Comparison of ENCODE assay signal across 1 cellular context in the genomic region with DNA sequence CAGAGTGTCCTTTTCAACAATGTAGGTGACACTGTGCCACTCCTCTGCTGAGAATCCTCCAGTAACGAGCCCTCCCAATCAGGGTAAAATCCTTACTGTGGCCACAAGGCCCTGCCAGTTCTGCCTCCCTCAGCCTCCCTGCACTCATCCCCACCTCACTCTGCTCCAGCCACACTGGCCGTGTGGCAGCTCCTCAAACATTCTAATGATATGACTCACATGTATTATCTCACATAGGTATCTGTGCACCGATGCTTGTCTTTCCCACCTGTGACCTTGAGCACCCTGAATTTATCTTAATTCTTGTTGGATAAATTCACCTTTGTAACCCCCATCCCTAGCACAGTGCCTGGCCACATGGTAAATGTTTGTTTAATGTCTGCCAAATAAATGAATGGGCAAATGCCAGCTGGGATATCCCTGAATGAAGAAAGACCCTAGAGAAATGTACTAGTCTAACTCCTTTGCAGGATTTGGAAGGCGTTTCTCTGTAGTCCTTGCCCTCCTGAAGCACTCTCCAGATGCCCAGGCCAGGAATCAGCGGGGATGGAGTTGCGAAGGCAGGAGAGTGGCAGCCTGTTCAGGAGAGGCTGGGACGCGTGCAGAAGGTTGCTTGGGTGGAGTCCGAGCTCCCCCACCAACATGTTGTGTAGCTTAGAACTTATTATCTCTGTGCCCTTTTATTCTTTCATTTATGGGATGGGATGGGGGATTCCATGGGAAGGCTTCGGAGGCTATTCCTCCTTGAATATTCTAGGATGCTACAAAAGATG.
TF ChIP-seq lines count a peak whose summit lies in the region.

No MANE protein-coding gene starts in this region.

TF ChIP-seq in H1, 55 proteins besides CTCF, POLR2A, EP300 and RAD21 (continued from another document):
- TF ChIP-seq NANOG (IDR thresholded peaks at IDR 0.05; ENCODE audit: insufficient read depth, low read depth, low read length, poor library complexity, severe bottlenecking) (no peak), FOSL1 (IDR thresholded peaks at IDR 0.05; ENCODE audit: insufficient read depth, low read depth, low read length) (no peak), CREB1 (IDR thresholded peaks at IDR 0.05) (no peak), JUND (IDR thresholded peaks at IDR 0.05; ENCODE audit: low read length) (no peak)
- TF ChIP-seq, protein P1, sequence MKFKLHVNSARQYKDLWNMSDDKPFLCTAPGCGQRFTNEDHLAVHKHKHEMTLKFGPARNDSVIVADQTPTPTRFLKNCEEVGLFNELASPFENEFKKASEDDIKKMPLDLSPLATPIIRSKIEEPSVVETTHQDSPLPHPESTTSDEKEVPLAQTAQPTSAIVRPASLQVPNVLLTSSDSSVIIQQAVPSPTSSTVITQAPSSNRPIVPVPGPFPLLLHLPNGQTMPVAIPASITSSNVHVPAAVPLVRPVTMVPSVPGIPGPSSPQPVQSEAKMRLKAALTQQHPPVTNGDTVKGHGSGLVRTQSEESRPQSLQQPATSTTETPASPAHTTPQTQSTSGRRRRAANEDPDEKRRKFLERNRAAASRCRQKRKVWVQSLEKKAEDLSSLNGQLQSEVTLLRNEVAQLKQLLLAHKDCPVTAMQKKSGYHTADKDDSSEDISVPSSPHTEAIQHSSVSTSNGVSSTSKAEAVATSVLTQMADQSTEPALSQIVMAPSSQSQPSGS (IDR thresholded peaks at IDR 0.05; ENCODE audit: low read length), result no peak
TF ChIP-seq in H1: peak in this region for 0.
